1 cellular context compared by ENCODE assay signal in genomic region chr19:42396248-42396541, GRCh38.
TF ChIP-seq lines count a peak whose summit lies in the region.

No MANE protein-coding gene starts in this region.

TF ChIP-seq in SK-N-SH, 30 proteins besides CTCF, POLR2A, EP300 and RAD21 (continued from another document):
- TF ChIP-seq REST (IDR thresholded peaks at IDR 0.05; ENCODE audit: low read depth, low read length), result no peak
- no peak for TF ChIP-seq EZH2phosphoT487 (IDR thresholded peaks at IDR 0.05; ENCODE audit: borderline replicate concordance, low read depth)
- no peak for TF ChIP-seq TEAD4 (IDR thresholded peaks at IDR 0.05; ENCODE audit: borderline replicate concordance, insufficient read depth)
- no peak for TF ChIP-seq PBX3 (IDR thresholded peaks at IDR 0.05)
